23 cellular contexts compared by ENCODE assay signal in the genomic region with DNA sequence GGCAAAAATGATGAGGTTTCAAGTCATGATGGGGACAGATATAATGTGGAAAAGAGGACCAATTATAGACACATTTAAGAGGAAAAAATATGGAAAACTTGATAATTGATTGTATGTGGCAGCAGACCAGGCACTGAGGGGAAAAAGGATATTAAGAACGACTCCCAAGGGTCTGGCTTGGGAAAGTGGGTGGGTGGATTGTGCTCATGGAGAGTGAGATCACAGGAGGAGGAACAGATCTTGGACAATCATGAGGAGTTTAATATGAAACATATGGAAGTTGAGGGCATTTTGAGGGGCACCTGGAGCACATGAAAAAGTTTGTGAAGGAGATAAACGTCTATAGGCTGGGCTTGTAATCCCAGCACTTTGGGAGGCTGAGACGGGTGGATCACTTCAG.
"Had no signal": no experiment of that assay in that cellular context is flagged by ENCODE, and none has a peak within 500 bp of the region (broad histone marks: within the 10 kb centered on the region; RNA-seq: fewer than 3 reads in every experiment).

No MANE protein-coding gene starts in this region.

- H3K4me3 ChIP-seq: stomach, suprapubic skin, testis, thoracic aorta, thyroid gland, tibial artery, tibial nerve, upper lobe of left lung, upper lobe of right lung, uterus, vagina had no signal

- DNase-seq: stimulated activated CD4-positive, alpha-beta T cell treated with anti-CD3 and anti-CD28 coated beads, Interleukin-2, amount 100 ng/mL, for 48 hours; stimulated activated CD4-positive, alpha-beta T cell treated with anti-CD3 and anti-CD28 coated beads, Interleukin-4, amount 100 ng/mL, for 1 hour; stimulated activated CD4-positive, alpha-beta T cell treated with anti-CD3 and anti-CD28 coated beads, Interleukin-4, amount 100 ng/mL, for 24 hours; stimulated activated CD4-positive, alpha-beta T cell treated with anti-CD3 and anti-CD28 coated beads, Interleukin-4, amount 100 ng/mL, for 4 hours; stimulated activated CD8-positive, alpha-beta memory T cell treated with anti-CD3 and anti-CD28 coated beads, Interleukin-4, amount 100 ng/mL, for 48 hours; stimulated activated naive B cell treated with anti-CD40 and anti-IgM and Interleukin-4, amounts not matched to agents 10 μg/mL and 1 μg/mL and 100 μg/mL, for 72 hours; stimulated activated naive CD4-positive, alpha-beta T cell; stimulated activated naive CD4-positive, alpha-beta T cell treated with Interleukin-2 at 50 U/mL for 16 hours; stimulated activated naive CD8-positive, alpha-beta T cell treated with anti-CD3 and anti-CD28 coated beads, Interleukin-15, amount 100 ng/mL, for 72 hours; stimulated activated naive CD8-positive, alpha-beta T cell treated with anti-CD3 and anti-CD28 coated beads, Interleukin-15, Interleukin-2, amounts not matched to agents 100 U/mL and 50 U/mL, for 24 hours; stomach; substantia nigra; testis; thyroid gland; tibial artery; trophoblast cell; upper lobe of left lung; upper lobe of right lung; uterus had no signal

- H3K9me3 ChIP-seq: stomach, suprapubic skin, testis, thoracic aorta, thyroid gland, tibial artery, tibial nerve, upper lobe of left lung, upper lobe of right lung, uterus, vagina had no signal

- H3K36me3 ChIP-seq: stomach, suprapubic skin, thoracic aorta, thyroid gland, tibial artery, tibial nerve, upper lobe of left lung, upper lobe of right lung, uterus, vagina had no signal

- H3K4me1 ChIP-seq: suprapubic skin, testis, thyroid gland, tibial artery, tibial nerve, upper lobe of left lung, upper lobe of right lung, uterus, vagina had no signal

- H3K27ac ChIP-seq: stomach, suprapubic skin, testis, thoracic aorta, thyroid gland, tibial artery, tibial nerve, upper lobe of left lung, upper lobe of right lung, uterus, vagina had no signal

- H3K27me3 ChIP-seq: stomach, suprapubic skin, testis, thyroid gland, tibial artery, tibial nerve, upper lobe of left lung, upper lobe of right lung, uterus, vagina had no signal
